In the genomic region with DNA sequence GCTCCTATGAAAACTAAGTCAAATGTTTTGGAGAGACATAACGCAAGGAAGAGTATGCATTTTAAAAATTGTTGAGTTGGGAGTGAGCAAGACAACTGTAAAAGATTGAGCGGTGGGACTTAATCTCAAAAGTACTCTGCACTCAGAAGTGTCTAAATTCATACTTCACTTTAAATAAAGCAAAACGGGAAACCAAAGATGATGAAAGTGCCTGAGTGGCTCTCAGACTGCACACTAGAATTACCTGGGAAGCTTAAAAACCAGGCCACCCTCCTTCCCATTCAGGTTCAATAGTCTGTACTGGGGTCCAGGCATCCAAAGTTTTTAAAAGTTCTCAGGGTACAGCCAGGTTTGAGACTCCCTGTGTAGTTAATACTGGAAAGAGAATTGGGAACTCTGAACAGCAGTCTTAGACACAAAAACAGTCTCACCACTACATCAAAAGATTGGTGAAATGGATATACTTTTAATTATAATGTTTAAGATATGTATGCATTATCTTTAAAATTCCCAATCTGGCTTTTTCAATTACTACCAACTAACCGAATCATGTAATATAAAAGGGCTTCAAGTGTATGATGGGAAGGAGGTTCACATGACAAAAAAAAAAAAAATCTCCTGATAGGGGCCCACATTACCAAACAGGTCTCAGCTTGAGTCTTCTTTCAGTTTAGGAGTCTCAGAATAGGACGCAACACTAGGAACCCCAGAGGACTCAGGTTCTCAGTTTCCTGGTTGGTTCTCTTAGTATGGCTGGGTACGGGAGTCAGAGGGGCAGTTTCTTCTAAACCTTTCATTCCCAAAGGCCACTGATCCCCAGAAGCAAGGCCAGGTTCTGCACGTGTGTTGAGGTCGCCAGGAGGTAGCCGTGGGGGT, we compare ENCODE assay signal across 8 cellular contexts. TPM values are rescaled to one million over a fixed set of nuclear protein-coding genes. Genes with fewer than 3 reads are reported as not detected.
DNase-seq lines count a peak whose midpoint lies in the region; ATAC-seq, FAIRE-seq and TF ChIP-seq lines count a peak whose summit lies in the region.

No MANE protein-coding gene starts in this region.

- no peaks in the 10 kb centered on the region for H3K36me3 ChIP-seq in KOPT-K1 (ENCODE audit: insufficient read depth, low read length)
- H3K36me3 ChIP-seq in keratinocyte (ENCODE audit: control insufficient read depth in 2 of 2, extremely low read depth in 1 of 2, insufficient read depth in 2 of 2, low read length in 2 of 2), result peaks cover 6 to 7% of the 10 kb centered on the region in 2 experiments
- H3K36me3 ChIP-seq in stomach smooth muscle (ENCODE audit: control insufficient read depth in 2 of 2, insufficient read depth in 2 of 2, low read length in 2 of 2), result peaks cover 0 to 2% of the 10 kb centered on the region in 2 donors

- H3K9me1 ChIP-seq in keratinocyte (ENCODE audit: control insufficient read depth, extremely low read depth, insufficient read depth, low read length), result no peaks in the 10 kb centered on the region

- DNase-seq in EH (ENCODE audit: low read depth) (peak; percentile 19), astrocyte of the hippocampus (ENCODE audit: low read depth, low spot score) (peak; percentile 21), keratinocyte (ENCODE audit: low read depth, low spot score) (no peak), H54 (ENCODE audit: insufficient read length, low spot score) (no peak)
- no peak for DNase-seq in stimulated activated CD4-positive, alpha-beta T cell treated with anti-CD3 and anti-CD28 coated beads, Interleukin-4, amount 100 ng/mL, for 1 hour

- H3K9ac ChIP-seq in keratinocyte (ENCODE audit: control insufficient read depth, extremely low read depth, insufficient read depth, low read length), result peak overlapping the region; percentile 94
- peak overlapping the region; percentile 87 to 97 for H3K9ac ChIP-seq in stomach smooth muscle (ENCODE audit: low read length in 2 of 2)

- dilution Hi-C loops in keratinocyte (cut with MboI; ENCODE audit: extremely low pct_ligation_motif_present, low sequenced_read_pairs), result no loop called here

- no peak for ATAC-seq in GM18517 (IDR thresholded peaks at IDR 0.05; ENCODE audit: unreplicated experiment)

- peak overlapping the region; percentile 77 to 97 (median 96) for H3K4me3 ChIP-seq in keratinocyte (ENCODE audit: control insufficient read depth in 2 of 3, extremely low read depth in 1 of 3, insufficient read depth in 2 of 3, low read depth in 1 of 3, low read length in 3 of 3)
- peak overlapping the region; percentile 90 to 92 for H3K4me3 ChIP-seq in stomach smooth muscle (ENCODE audit: low read length in 2 of 2)

- H3K27me3 ChIP-seq in keratinocyte (ENCODE audit: control insufficient read depth, extremely low read depth, insufficient read depth, low read length), result no peaks in the 10 kb centered on the region
- no peaks in the 10 kb centered on the region for H3K27me3 ChIP-seq in stomach smooth muscle (ENCODE audit: control insufficient read depth in 1 of 2, insufficient read depth in 2 of 2, low read length in 2 of 2)

- H3K4me1 ChIP-seq in keratinocyte (ENCODE audit: control insufficient read depth, extremely low read depth, insufficient read depth, low read length) (peaks cover 14% of the 10 kb centered on the region), stomach smooth muscle (ENCODE audit: control insufficient read depth, insufficient read depth, low read length) (peaks cover 10% of the 10 kb centered on the region)

- TF ChIP-seq POLR2A in H54 (IDR thresholded peaks at IDR 0.05; ENCODE audit: low read depth, low read length), result no peak

- H2AFZ ChIP-seq in keratinocyte (ENCODE audit: control insufficient read depth, low read length), result peak overlapping the region; percentile 78

- TF ChIP-seq CTCF in keratinocyte (optimal IDR thresholded peaks at IDR 0.05 in 1 of 3, IDR thresholded peaks at IDR 0.05 in 1 of 3, conservative IDR thresholded peaks at IDR 0.05 in 1 of 3; ENCODE audit: extremely low read depth in 1 of 3, insufficient read depth in 2 of 3, low read length in 3 of 3), result no peak

- H4K20me1 ChIP-seq in keratinocyte (ENCODE audit: control insufficient read depth, extremely low read depth, insufficient read depth, low read length), result no peaks in the 10 kb centered on the region

- peaks cover 49% of the 10 kb centered on the region for H3K79me2 ChIP-seq in keratinocyte (ENCODE audit: control insufficient read depth, insufficient read depth, low read length)

- H3K4me2 ChIP-seq in keratinocyte (ENCODE audit: control insufficient read depth, extremely low read depth, insufficient read depth, low read depth, low read length), result peak overlapping the region; percentile 94

- H3K27ac ChIP-seq in KOPT-K1 (ENCODE audit: low read depth, low read length, poor library complexity, severe bottlenecking) (peak overlapping the region; percentile 71), keratinocyte (ENCODE audit: control insufficient read depth, insufficient read depth, low read length) (peak overlapping the region; percentile 95), stomach smooth muscle (ENCODE audit: low read length) (peak overlapping the region; percentile 98)

- no peaks in the 10 kb centered on the region for H3K9me3 ChIP-seq in KOPT-K1 (ENCODE audit: insufficient read depth, low read length, poor library complexity, severe bottlenecking)
- H3K9me3 ChIP-seq in keratinocyte (ENCODE audit: control insufficient read depth, low read depth, low read length), result no peaks in the 10 kb centered on the region
- no peaks in the 10 kb centered on the region for H3K9me3 ChIP-seq in stomach smooth muscle (ENCODE audit: control insufficient read depth in 2 of 2, low read length in 2 of 2)

- FAIRE-seq in keratinocyte (lab: Jason Lieb, UNC), result no peak
- no peak for FAIRE-seq in H54 (lab: Jason Lieb, UNC)

RNA-seq across cellular contexts. Expression of a gene that starts 1.0 kb away (rescaled TPM):
- polyA plus RNA-seq in keratinocyte, result 31.9 to 39.1 TPM (median 34.1 TPM) in 3 replicates
- 3.4 TPM for polyA plus RNA-seq in keratinocyte (2011; ENCODE audit: low read depth)
- polyA plus RNA-seq in keratinocyte (2011; cell fraction: cytosol; rRNA removed), result 38.0 and 42.0 TPM in 2 replicates
- polyA plus RNA-seq in keratinocyte (2011; cell fraction: nucleus; rRNA removed), result 51.0 and 59.6 TPM in 2 replicates
- polyA plus RNA-seq in keratinocyte (2012; ENCODE audit: low replicate concordance), result 8.5 and 18.4 TPM in 2 replicates
- polyA minus RNA-seq in keratinocyte, result 49.8 to 80.6 TPM (median 62.1 TPM) in 3 replicates
- 33.6 TPM for polyA minus RNA-seq in keratinocyte (2011; cell fraction: cytosol; rRNA and poly(A)+ RNA removed)
- polyA minus RNA-seq in keratinocyte (2011; cell fraction: nucleus; rRNA and poly(A)+ RNA removed), result 16.6 and 25.3 TPM in 2 replicates

RNA-seq across cellular contexts. Expression of a gene that starts 17.8 kb away (rescaled TPM):
- 1.6 to 2.5 TPM (median 1.9 TPM) in 3 replicates for polyA plus RNA-seq in keratinocyte
- 0.97 TPM for polyA plus RNA-seq in keratinocyte (2011; ENCODE audit: low read depth)
- polyA plus RNA-seq in keratinocyte (2011; cell fraction: cytosol; rRNA removed), result 0.55 and 0.56 TPM in 2 replicates
- polyA plus RNA-seq in keratinocyte (2011; cell fraction: nucleus; rRNA removed), result 8.6 and 11.6 TPM in 2 replicates
- polyA plus RNA-seq in keratinocyte (2012; ENCODE audit: low replicate concordance), result 0.95 and 5.5 TPM in 2 replicates
- 0.95 to 1.4 TPM (median 0.96 TPM) in 3 replicates for polyA minus RNA-seq in keratinocyte
- polyA minus RNA-seq in keratinocyte (2011; cell fraction: cytosol; rRNA and poly(A)+ RNA removed), result 4.8 TPM
- polyA minus RNA-seq in keratinocyte (2011; cell fraction: nucleus; rRNA and poly(A)+ RNA removed), result 0.53 and 1.4 TPM in 2 replicates

RNA-seq across cellular contexts. Expression of a gene that starts 21.7 kb away (rescaled TPM):
- 24.0 to 45.7 TPM (median 33.9 TPM) in 3 replicates for polyA plus RNA-seq in keratinocyte
- 9.2 TPM for polyA plus RNA-seq in keratinocyte (2011; ENCODE audit: low read depth)
- polyA plus RNA-seq in keratinocyte (2011; cell fraction: cytosol; rRNA removed), result 32.4 and 34.0 TPM in 2 replicates
- 76.1 and 82.5 TPM in 2 replicates for polyA plus RNA-seq in keratinocyte (2011; cell fraction: nucleus; rRNA removed)
- polyA plus RNA-seq in keratinocyte (2012; ENCODE audit: low replicate concordance), result 34.2 and 35.4 TPM in 2 replicates
- 16.9 to 23.8 TPM (median 19.7 TPM) in 3 replicates for polyA minus RNA-seq in keratinocyte
- polyA minus RNA-seq in keratinocyte (2011; cell fraction: cytosol; rRNA and poly(A)+ RNA removed), result 10.7 TPM
- 20.2 and 30.0 TPM in 2 replicates for polyA minus RNA-seq in keratinocyte (2011; cell fraction: nucleus; rRNA and poly(A)+ RNA removed)

RNA-seq across cellular contexts. Expression of a gene that starts 36.4 kb away (rescaled TPM):
- polyA plus RNA-seq in keratinocyte, result 168 to 185 TPM (median 173 TPM) in 3 replicates
- 167 TPM for polyA plus RNA-seq in keratinocyte (2011; ENCODE audit: low read depth)
- polyA plus RNA-seq in keratinocyte (2011; cell fraction: cytosol; rRNA removed), result 93.9 and 125 TPM in 2 replicates
- polyA plus RNA-seq in keratinocyte (2011; cell fraction: nucleus; rRNA removed), result 386 and 417 TPM in 2 replicates
- 94.2 and 106 TPM in 2 replicates for polyA plus RNA-seq in keratinocyte (2012; ENCODE audit: low replicate concordance)
- polyA minus RNA-seq in keratinocyte, result 45.9 to 65.9 TPM (median 55.4 TPM) in 3 replicates
- 53.5 TPM for polyA minus RNA-seq in keratinocyte (2011; cell fraction: cytosol; rRNA and poly(A)+ RNA removed)
- polyA minus RNA-seq in keratinocyte (2011; cell fraction: nucleus; rRNA and poly(A)+ RNA removed), result 32.5 and 62.2 TPM in 2 replicates

RNA-seq across cellular contexts. Expression of a gene that starts 47.2 kb away (rescaled TPM):
- polyA plus RNA-seq in keratinocyte, result not detected in 3 replicates
- polyA plus RNA-seq in keratinocyte (2011; ENCODE audit: low read depth), result not detected
- polyA plus RNA-seq in keratinocyte (2011; cell fraction: cytosol; rRNA removed), result not detected in 2 replicates
- polyA plus RNA-seq in keratinocyte (2011; cell fraction: nucleus; rRNA removed), result not detected in 2 replicates
- polyA plus RNA-seq in keratinocyte (2012; ENCODE audit: low replicate concordance), result not detected in 2 replicates
- polyA minus RNA-seq in keratinocyte, result not detected in 3 replicates
- polyA minus RNA-seq in keratinocyte (2011; cell fraction: cytosol; rRNA and poly(A)+ RNA removed), result not detected
- not detected in 2 replicates for polyA minus RNA-seq in keratinocyte (2011; cell fraction: nucleus; rRNA and poly(A)+ RNA removed)

Comparison
In these comparisons a context has a peak if more than half of its experiments do, and no peak if none do; other contexts are left out.
1. DNase-seq: peak in EH (single experiment) and astrocyte of the hippocampus (single experiment); none in keratinocyte (single experiment), H54 (single experiment) and stimulated activated CD4-positive, alpha-beta T cell treated with anti-CD3 and anti-CD28 coated beads, Interleukin-4, amount 100 ng/mL, for 1 hour (single experiment).
2. Peak in every context shown above with its lines, with median percentiles within 50 percentile points of each other: H3K27ac ChIP-seq.